ENCODE assay signal across 16 cellular contexts in the genomic region with DNA sequence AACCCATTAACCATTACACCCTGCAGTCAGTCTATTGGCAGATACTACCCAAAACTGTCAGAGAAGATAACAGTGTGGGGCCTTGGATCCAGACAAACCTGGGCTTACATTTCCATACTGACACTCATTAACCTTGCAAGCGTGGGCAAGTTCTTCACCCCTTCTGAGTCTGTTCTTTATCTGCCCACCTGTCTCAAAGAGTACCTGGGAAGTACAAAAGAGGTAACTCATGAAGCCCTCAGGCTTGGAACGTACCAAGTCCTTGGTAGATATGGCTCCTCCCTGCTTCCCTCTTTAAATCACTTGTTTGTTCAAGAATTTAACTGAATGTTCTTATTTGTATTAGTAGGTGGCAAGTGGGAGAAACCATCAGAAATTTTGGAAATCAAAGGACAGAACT. TPM values are rescaled to one million over a fixed set of nuclear protein-coding genes. Genes with fewer than 3 reads are reported as not detected.
"Had no signal": no experiment of that assay in that cellular context is flagged by ENCODE, and none has a peak within 500 bp of the region (broad histone marks: within the 10 kb centered on the region; RNA-seq: fewer than 3 reads in every experiment).

No MANE protein-coding gene starts in this region.

- H3K36me3 ChIP-seq: colonic mucosa, pancreas had no signal

- FAIRE-seq: pancreas had no signal

- H3K9me3 ChIP-seq: colonic mucosa, pancreas had no signal

- H3K27ac ChIP-seq: colonic mucosa, pancreas, SK-N-MC had no signal

- DNase-seq: activated CD4-positive, alpha-beta T cell treated with anti-CD3 and anti-CD28 coated beads, Interleukin-2, amount 50 U/mL, for 48 hours; activated CD8-positive, alpha-beta memory T cell treated with anti-CD3 and anti-CD28 coated beads, Interleukin-2, amount 10 ng/mL, durations not matched to agents 7 days and 5 days; activated effector memory CD4-positive, alpha-beta T cell treated with anti-CD3 and anti-CD28 coated beads, Interleukin-2, amount 50 U/mL, for 16 hours; activated T-cell treated with anti-CD3 and anti-CD28 coated beads, Interleukin-2, amount 50 U/mL, for 1 hour; central memory CD4-positive, alpha-beta T cell; colonic mucosa; foreskin melanocyte; pancreas; stimulated activated CD4-positive, alpha-beta T cell treated with anti-CD3 and anti-CD28 coated beads, Interleukin-12 subunit alpha, Interleukin-12 subunit beta, amount 100 ng/mL, for 4 hours; stimulated activated CD4-positive, alpha-beta T cell treated with anti-CD3 and anti-CD28 coated beads, Interleukin-2, amount 100 ng/mL, for 24 hours; stimulated activated naive CD4-positive, alpha-beta T cell treated with Interleukin-2 at 50 U/mL for 16 hours; substantia nigra; T-helper 9 cell had no signal

- H3K4me3 ChIP-seq: colonic mucosa, pancreas, SK-N-MC had no signal

- H3K27me3 ChIP-seq: colonic mucosa, pancreas had no signal

RNA-seq across cellular contexts. Expression of a gene that starts 2.5 kb away (rescaled TPM):
- total RNA-seq: mesothelial cell of epicardium had no signal

RNA-seq across cellular contexts. Expression of a gene that starts 8.9 kb away (rescaled TPM):
- total RNA-seq: colonic mucosa, lower leg skin had no signal
- polyA plus RNA-seq: pancreas had no signal
